32 cellular contexts compared by ENCODE assay signal in the genomic region with DNA sequence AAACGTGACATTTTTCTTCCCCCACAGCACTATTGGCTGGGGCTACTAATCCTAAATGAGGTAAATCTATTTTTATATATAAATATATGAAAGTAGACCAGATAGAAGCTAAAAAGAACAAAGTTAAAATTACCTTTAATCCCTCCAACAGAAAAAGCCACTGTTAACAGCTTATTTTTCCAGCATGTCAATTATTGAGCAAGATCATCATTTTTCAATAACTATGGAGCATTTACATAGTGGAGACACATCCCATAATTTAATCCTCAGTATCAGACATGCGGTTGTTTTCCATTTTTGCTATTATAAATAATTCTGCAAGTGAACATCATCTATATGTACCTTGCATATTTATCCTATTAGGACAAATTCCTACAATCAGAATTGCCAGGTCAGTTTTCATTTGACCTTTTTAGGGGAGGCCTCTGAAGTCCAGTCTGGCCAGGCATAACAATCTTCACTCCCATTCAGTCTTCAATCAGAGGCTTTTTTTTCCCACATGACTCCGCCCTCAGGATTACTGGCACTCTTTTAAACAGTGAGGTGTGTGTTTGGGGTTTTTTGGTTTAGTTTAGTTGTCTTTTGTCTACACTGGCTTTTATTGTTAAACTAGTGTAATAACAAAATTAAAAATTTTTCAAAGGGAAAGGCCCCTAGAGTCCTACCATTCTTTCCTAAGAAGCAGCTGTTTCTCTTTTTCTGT.
"Had no signal": no experiment of that assay in that cellular context is flagged by ENCODE, and none has a peak within 500 bp of the region (broad histone marks: within the 10 kb centered on the region; RNA-seq: fewer than 3 reads in every experiment).

No MANE protein-coding gene starts in this region.

- H3K4me2 ChIP-seq: smooth muscle cell had no signal

- ATAC-seq: naive thymus-derived CD8-positive, alpha-beta T cell; natural killer cell treated with Interleukin-12 subunit alpha and Interleukin-12 subunit beta and Interleukin-15 and Interleukin-18, amount 100 ng/mL, for 72 hours; psoas muscle; right cardiac atrium; sciatic nerve; stimulated activated memory B cell treated with anti-CD40 and anti-IgM and Interleukin-4, amounts not matched to agents 10 μg/mL and 1 μg/mL and 100 μg/mL, for 72 hours; stimulated activated naive CD8-positive, alpha-beta T cell treated with anti-CD3 and anti-CD28 coated beads, Interleukin-15, amount 100 ng/mL, for 72 hours; stimulated activated naive CD8-positive, alpha-beta T cell treated with anti-CD3 and anti-CD28 coated beads, Interleukin-15, Interleukin-2, amounts not matched to agents 100 U/mL and 50 U/mL, for 24 hours; upper lobe of right lung had no signal

- H3K9me3 Mint-ChIP-seq: naive thymus-derived CD8-positive, alpha-beta T cell; natural killer cell treated with Interleukin-12 subunit alpha and Interleukin-12 subunit beta and Interleukin-15 and Interleukin-18, amount 100 ng/mL, for 72 hours; nephron progenitor cell; neural crest cell; stimulated activated memory B cell treated with anti-CD40 and anti-IgM and Interleukin-4, amounts not matched to agents 10 μg/mL and 1 μg/mL and 100 μg/mL, for 72 hours; stimulated activated naive CD8-positive, alpha-beta T cell treated with anti-CD3 and anti-CD28 coated beads, Interleukin-15, amount 100 ng/mL, for 72 hours; type B pancreatic cell had no signal

- H3K27ac ChIP-seq: ovary, parathyroid adenoma, psoas muscle, skin epidermis, spleen, suprapubic skin, testis, tibial artery, transverse colon, upper lobe of right lung, uterus had no signal

- H3K4me1 Mint-ChIP-seq: naive thymus-derived CD8-positive, alpha-beta T cell; stimulated activated memory B cell treated with anti-CD40 and anti-IgM and Interleukin-4, amounts not matched to agents 10 μg/mL and 1 μg/mL and 100 μg/mL, for 72 hours; stimulated activated naive CD8-positive, alpha-beta T cell treated with anti-CD3 and anti-CD28 coated beads, Interleukin-15, amount 100 ng/mL, for 72 hours had no signal

- H3K27ac Mint-ChIP-seq: naive thymus-derived CD8-positive, alpha-beta T cell; natural killer cell treated with Interleukin-12 subunit alpha and Interleukin-12 subunit beta and Interleukin-15 and Interleukin-18, amount 100 ng/mL, for 72 hours; nephron progenitor cell; progenitor cell of endocrine pancreas; stimulated activated memory B cell treated with anti-CD40 and anti-IgM and Interleukin-4, amounts not matched to agents 10 μg/mL and 1 μg/mL and 100 μg/mL, for 72 hours; stimulated activated naive CD8-positive, alpha-beta T cell treated with anti-CD3 and anti-CD28 coated beads, Interleukin-15, amount 100 ng/mL, for 72 hours; type B pancreatic cell had no signal

- H3K27me3 ChIP-seq: ovary, spleen, suprapubic skin, testis, tibial artery, transverse colon, upper lobe of right lung, uterus had no signal

- H2AFZ ChIP-seq: parathyroid adenoma had no signal

- H3K36me3 ChIP-seq: ovary, uterus had no signal

- H3K27me3 Mint-ChIP-seq: naive thymus-derived CD8-positive, alpha-beta T cell; natural killer cell treated with Interleukin-12 subunit alpha and Interleukin-12 subunit beta and Interleukin-15 and Interleukin-18, amount 100 ng/mL, for 72 hours; progenitor cell of endocrine pancreas; stimulated activated memory B cell treated with anti-CD40 and anti-IgM and Interleukin-4, amounts not matched to agents 10 μg/mL and 1 μg/mL and 100 μg/mL, for 72 hours; stimulated activated naive CD8-positive, alpha-beta T cell treated with anti-CD3 and anti-CD28 coated beads, Interleukin-15, amount 100 ng/mL, for 72 hours; type B pancreatic cell had no signal

- H3K4me3 Mint-ChIP-seq: naive thymus-derived CD8-positive, alpha-beta T cell; natural killer cell treated with Interleukin-12 subunit alpha and Interleukin-12 subunit beta and Interleukin-15 and Interleukin-18, amount 100 ng/mL, for 72 hours; nephron progenitor cell; neural crest cell; stimulated activated memory B cell treated with anti-CD40 and anti-IgM and Interleukin-4, amounts not matched to agents 10 μg/mL and 1 μg/mL and 100 μg/mL, for 72 hours; stimulated activated naive CD8-positive, alpha-beta T cell treated with anti-CD3 and anti-CD28 coated beads, Interleukin-15, amount 100 ng/mL, for 72 hours; type B pancreatic cell had no signal

- H3K4me3 ChIP-seq: ovary, psoas muscle, skin epidermis, smooth muscle cell, spleen, suprapubic skin, testis, tibial artery, transverse colon, upper lobe of right lung, uterus had no signal

- H3K9ac ChIP-seq: parathyroid adenoma had no signal

- DNase-seq: naive thymus-derived CD8-positive, alpha-beta T cell; nephron progenitor cell; occipital lobe; ovary; posterior cingulate gyrus; psoas muscle; right cardiac atrium; spleen; stimulated activated CD4-positive, alpha-beta T cell treated with anti-CD3 and anti-CD28 coated beads, Interleukin-12 subunit alpha, Interleukin-12 subunit beta, amount 100 ng/mL, for 4 hours; stimulated activated CD4-positive, alpha-beta T cell treated with anti-CD3 and anti-CD28 coated beads, Interleukin-1b, Interleukin-23, amount 100 ng/mL, for 48 hours; stimulated activated CD4-positive, alpha-beta T cell treated with anti-CD3 and anti-CD28 coated beads, Interleukin-4, amount 100 ng/mL, for 1 hour; stimulated activated CD4-positive, alpha-beta T cell treated with anti-CD3 and anti-CD28 coated beads, Interleukin-4, amount 100 ng/mL, for 4 hours; stimulated activated CD8-positive, alpha-beta memory T cell treated with anti-CD3 and anti-CD28 coated beads, Interleukin-4, amount 100 ng/mL, for 48 hours; stimulated activated naive CD4-positive, alpha-beta T cell; stimulated activated naive CD8-positive, alpha-beta T cell treated with anti-CD3 and anti-CD28 coated beads, Interleukin-15, amount 100 ng/mL, for 72 hours; stimulated activated naive CD8-positive, alpha-beta T cell treated with anti-CD3 and anti-CD28 coated beads, Interleukin-15, Interleukin-2, amounts not matched to agents 100 U/mL and 50 U/mL, for 24 hours; substantia nigra; testis; tibial artery; transverse colon; upper lobe of right lung; uterus had no signal

- H3K79me2 ChIP-seq: parathyroid adenoma had no signal

- H3K9me3 ChIP-seq: ovary, psoas muscle, spleen, suprapubic skin, testis, tibial artery, transverse colon, upper lobe of right lung, uterus had no signal

- H3K4me1 ChIP-seq: parathyroid adenoma, psoas muscle, spleen, suprapubic skin, testis, tibial artery, upper lobe of right lung, uterus had no signal
